Comparison of ENCODE assay signal across 11 cellular contexts in the genomic region with DNA sequence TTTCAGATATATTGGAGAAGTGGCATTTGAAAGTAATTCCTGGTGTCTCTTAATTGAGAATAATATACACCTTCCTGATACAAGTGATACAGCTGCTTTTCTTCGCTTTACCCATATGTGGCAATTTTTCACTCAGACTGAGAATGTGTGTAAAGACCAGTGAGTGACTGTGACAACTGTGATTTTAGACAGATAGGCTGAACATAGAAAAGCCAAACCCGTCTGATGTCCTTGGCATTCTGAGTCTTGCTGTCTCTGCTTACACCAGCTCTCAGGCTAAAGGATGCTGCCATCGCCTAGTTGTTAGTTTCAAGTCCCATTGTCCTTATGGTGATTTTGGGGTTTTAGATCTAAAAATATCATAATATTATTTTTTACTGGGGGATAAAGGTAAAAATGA.
DNase-seq lines count a peak whose midpoint lies in the region; TF ChIP-seq lines count a peak whose summit lies in the region.
"Had no signal": no experiment of that assay in that cellular context is flagged by ENCODE, and none has a peak within 500 bp of the region (broad histone marks: within the 10 kb centered on the region; RNA-seq: fewer than 3 reads in every experiment).

No MANE protein-coding gene starts in this region.

- CTCF ChIA-PET in GM10248 (lab: Yijun Ruan, JAX), result interaction anchor here (1.0 kb wide), 1 partner anchor 15 kb away, joined by 3 read pairs; no protein-coding TSS in a partner anchor

- no peak overlapping the region for H2AK5ac ChIP-seq in mesendoderm (ENCODE audit: low read length)

- no peak overlapping the region for H3K4me2 ChIP-seq in mesendoderm (ENCODE audit: low read length)
- H3K4me2 ChIP-seq: A549 had no signal

- H3K36me3 ChIP-seq in H7 (replicated peaks; ENCODE audit: control insufficient read depth, insufficient read depth, low read length) (no peaks in the 10 kb centered on the region), mesendoderm (ENCODE audit: control insufficient read depth, insufficient read depth, low read length) (no peaks in the 10 kb centered on the region)
- H3K36me3 ChIP-seq: BE2C had no signal

- no peak overlapping the region for H4K5ac ChIP-seq in mesendoderm (ENCODE audit: low read length)

- no peak overlapping the region for H3K23ac ChIP-seq in mesendoderm (ENCODE audit: low read length)

- no CpG with 5 or more reads among the region's 3 CpGs for WGBS in mesendoderm (ENCODE audit: extremely low coverage, insufficient coverage, low lambda C conversion rate)

- no peaks in the 10 kb centered on the region for H3K79me1 ChIP-seq in mesendoderm (ENCODE audit: low read length)

- no peak overlapping the region for H2BK120ac ChIP-seq in mesendoderm (ENCODE audit: low read depth, low read length)

- no peak overlapping the region for H3K9ac ChIP-seq in mesendoderm (ENCODE audit: low read length)

- no peaks in the 10 kb centered on the region for H3K4me1 ChIP-seq in mesendoderm (ENCODE audit: control insufficient read depth, low read depth, low read length)
- H3K4me1 ChIP-seq: A549 had no signal

- H4K8ac ChIP-seq in mesendoderm (ENCODE audit: low read depth, low read length), result no peak overlapping the region

- H3K18ac ChIP-seq in mesendoderm (ENCODE audit: low read length), result no peak overlapping the region

- H3K56ac ChIP-seq in mesendoderm (ENCODE audit: low read length), result no peak overlapping the region

- H2BK15ac ChIP-seq in mesendoderm (replicated peaks; ENCODE audit: low read depth), result no peak overlapping the region

- H3K79me2 ChIP-seq in mesendoderm (ENCODE audit: control insufficient read depth, insufficient read depth, low read length), result no peaks in the 10 kb centered on the region

- H3K27me3 ChIP-seq in H7 (ENCODE audit: control insufficient read depth, insufficient read depth, low read length) (no peaks in the 10 kb centered on the region), mesendoderm (ENCODE audit: insufficient read depth, low read length, poor library complexity) (no peaks in the 10 kb centered on the region)
- H3K27me3 ChIP-seq: BE2C had no signal

- H3K4ac ChIP-seq in mesendoderm (ENCODE audit: low read depth, low read length), result no peak overlapping the region

- TF ChIP-seq CTCF in GM10248 (IDR thresholded peaks at IDR 0.05; ENCODE audit: control extremely low read depth, extremely low read depth, low read depth, missing control alignments), result no peak

- DNase-seq in G401 (ENCODE audit: low spot score) (peak; percentile 8), H7 (peak; percentile 8), mesendoderm (peak; percentile 7), skeletal muscle cell (ENCODE audit: low read depth) (peak; percentile 4), ecto neural progenitor cell (ENCODE audit: low spot score) (no peak), GM10248 (ENCODE audit: extremely low spot score) (no peak)
- DNase-seq: BE2C; CD4-positive, alpha-beta memory T cell; DMS79 had no signal

- H3K4me3 ChIP-seq in H7 (ENCODE audit: insufficient read depth, low read depth, low read length) (no peak overlapping the region), mesendoderm (ENCODE audit: low read length) (no peak overlapping the region), skeletal muscle cell (ENCODE audit: low read depth, low read length) (no peak overlapping the region)
- H3K4me3 ChIP-seq: A549 had no signal

- H3K27ac ChIP-seq in mesendoderm (ENCODE audit: low read depth, low read length), result no peak overlapping the region
- H3K27ac ChIP-seq: A549, C4-2B had no signal

- in situ Hi-C loops in G401 (cut with HindIII; ENCODE audit: low sequenced_read_pairs), result no loop called here

- H2BK5ac ChIP-seq in mesendoderm (ENCODE audit: low read length), result no peak overlapping the region

- POLR2A ChIA-PET in GM10248 (lab: Yijun Ruan, JAX), result no interaction called here

Comparison
In these comparisons a context has a peak if more than half of its experiments do, and no peak if none do; other contexts are left out.
1. DNase-seq: peak in G401 (single experiment), H7 (single experiment), mesendoderm (single experiment) and skeletal muscle cell (single experiment); none in ecto neural progenitor cell (single experiment) and GM10248 (single experiment).